ENCODE assay signal across 30 cellular contexts in the genomic region with DNA sequence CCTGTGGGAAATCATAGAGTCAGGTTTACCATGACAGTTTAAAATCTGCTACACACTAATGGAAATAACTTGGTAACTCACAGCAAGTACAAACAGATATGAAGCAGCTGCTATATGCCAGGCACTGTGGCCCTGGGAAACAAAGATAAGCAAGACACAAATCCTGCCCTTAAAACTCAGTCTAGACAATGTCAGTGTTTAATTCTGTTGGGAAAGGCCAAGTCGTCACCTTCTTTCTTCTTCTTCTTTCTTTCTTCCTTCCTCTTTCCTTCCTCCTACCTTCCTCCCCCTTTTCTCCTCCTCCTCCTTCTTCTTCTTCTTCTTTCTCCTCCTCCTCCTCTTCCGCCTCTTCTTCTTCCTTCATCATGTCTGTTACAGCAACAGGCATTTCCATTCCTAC. TPM values are rescaled to one million over a fixed set of nuclear protein-coding genes. Genes with fewer than 3 reads are reported as not detected.
DNase-seq lines count a peak whose midpoint lies in the region; ATAC-seq and TF ChIP-seq lines count a peak whose summit lies in the region.
"Had no signal": no experiment of that assay in that cellular context is flagged by ENCODE, and none has a peak within 500 bp of the region (broad histone marks: within the 10 kb centered on the region; RNA-seq: fewer than 3 reads in every experiment).

No MANE protein-coding gene starts in this region.

- no peak for TF ChIP-seq CTCF in GM12865 (IDR thresholded peaks at IDR 0.05; ENCODE audit: insufficient read depth, low read depth, low read length, missing control alignments)
- TF ChIP-seq CTCF in OCI-LY7 (conservative IDR thresholded peaks at IDR 0.05; ENCODE audit: low read length) = no peak
- TF ChIP-seq CTCF in dorsolateral prefrontal cortex (IDR thresholded peaks at IDR 0.05 in 54 of 56, conservative IDR thresholded peaks at IDR 0.05 in 2 of 56; ENCODE audit: low read depth in 1 of 56, partially characterized antibody in 56 of 56) = no peak
- no peak for TF ChIP-seq CTCF in neutrophil (IDR thresholded peaks at IDR 0.05)

- peaks cover 36% of the 10 kb centered on the region for H3K79me2 ChIP-seq in OCI-LY7 (ENCODE audit: insufficient read depth, low read depth, low read length)

- CTCF ChIA-PET in OCI-LY7 (lab: Charles Lee; ENCODE audit: unreplicated experiment) = no interaction called here

- intact Hi-C loops in OCI-LY7 (cut with micrococcal nuclease; ENCODE audit: unreplicated experiment) = no loop called here
- intact Hi-C loops in dorsolateral prefrontal cortex (cut with DNase I) = loop anchor here in 1 of 2 donors (2.0 kb wide), 1 partner anchor 73 kb away; the partner anchor contains the start of gene CNRIP1

- H3K27ac ChIP-seq in OCI-LY7 (ENCODE audit: low read depth, low read length, poor library complexity, severe bottlenecking) (no peak overlapping the region), dorsolateral prefrontal cortex (peak overlapping the region in 34 of 59 donors; percentile 19 to 85 (median 61)), neutrophil (peak overlapping the region; percentile 94)
- H3K27ac ChIP-seq: KMS-11, SJCRH30, testis, vagina had no signal

- no peaks in the 10 kb centered on the region for H3K9me3 ChIP-seq in OCI-LY7 (ENCODE audit: low read length)
- no peaks in the 10 kb centered on the region for H3K9me3 ChIP-seq in neutrophil
- H3K9me3 ChIP-seq: SJCRH30, testis, vagina had no signal

- no peaks in the 10 kb centered on the region for H4K20me1 ChIP-seq in OCI-LY7 (ENCODE audit: insufficient read depth, low read length)

- H3K4me2 ChIP-seq in OCI-LY7 (ENCODE audit: low read length) = peak overlapping the region; percentile 69
- H3K4me2 ChIP-seq: KMS-11 had no signal

- H3K9me2 ChIP-seq in OCI-LY7 (ENCODE audit: insufficient read depth, low read length) = no peaks in the 10 kb centered on the region

- H3K4me3 ChIP-seq in GM12865 (ENCODE audit: low read depth, low read length) (peak overlapping the region; percentile 74), OCI-LY7 (ENCODE audit: low read depth, low read length, poor library complexity, severe bottlenecking) (peak overlapping the region; percentile 63), dorsolateral prefrontal cortex (no peak overlapping the region), neutrophil (ENCODE audit: low read depth in 1 of 2, low read length in 1 of 2) (peak overlapping the region in 1 of 2 experiments; percentile 42)
- H3K4me3 ChIP-seq: SJCRH30, testis, vagina had no signal

- H3K4me1 ChIP-seq in OCI-LY7 (ENCODE audit: insufficient read depth, low read length, poor library complexity, severe bottlenecking) (peaks cover 57% of the 10 kb centered on the region), neutrophil (ENCODE audit: control insufficient read depth in 1 of 2, insufficient read depth in 1 of 2, low read depth in 1 of 2, low read length in 1 of 2) (peaks cover 56 to 58% of the 10 kb centered on the region in 2 experiments)
- H3K4me1 ChIP-seq: SJCRH30 had no signal

- POLR2A ChIA-PET in OCI-LY7 (lab: Charles Lee) = interaction anchor here (0.6 to 1.2 kb wide), 2 partner anchors 8 to 19 kb away, joined by 3 to 8 read pairs; no protein-coding TSS in a partner anchor

- H3K36me3 ChIP-seq in OCI-LY7 (ENCODE audit: insufficient read depth, low read length) (peaks cover 86% of the 10 kb centered on the region), neutrophil (peaks cover 98% of the 10 kb centered on the region)
- H3K36me3 ChIP-seq: SJCRH30, vagina had no signal

- H3K27me3 ChIP-seq in dorsolateral prefrontal cortex (no peaks in the 10 kb centered on the region), neutrophil (no peaks in the 10 kb centered on the region)
- H3K27me3 ChIP-seq: testis, vagina had no signal

- no peak overlapping the region for H2AFZ ChIP-seq in OCI-LY7 (ENCODE audit: low read length)

- no peak for ATAC-seq in GM19023 (IDR thresholded peaks at IDR 0.05; ENCODE audit: unreplicated experiment)
- no peak for ATAC-seq in left lobe of liver
- ATAC-seq: Panc1 had no signal

- no peak for DNase-seq in GM12865 (ENCODE audit: low read depth)
- no peak for DNase-seq in OCI-LY7 (ENCODE audit: low spot score)
- no peak for DNase-seq in dorsolateral prefrontal cortex
- no peak for DNase-seq in AML-193 (lab: John Stamatoyannopoulos, UW)
- no peak for DNase-seq in left lobe of liver (ENCODE audit: low spot score)
- no peak for DNase-seq in activated naive CD4-positive, alpha-beta T cell (lab: John Stamatoyannopoulos, UW)
- DNase-seq: activated CD4-positive, alpha-beta memory T cell treated with anti-CD3 and anti-CD28 coated beads for 36 hours; activated CD4-positive, CD25-positive, alpha-beta regulatory T cell treated with anti-CD3 and anti-CD28 coated beads, Interleukin-2, amount 50 U/mL, for 72 hours; activated CD8-positive, alpha-beta memory T cell treated with anti-CD3 and anti-CD28 coated beads, Interleukin-2, amount 50 U/mL, for 4 hours; activated naive CD4-positive, alpha-beta T cell treated with anti-CD3 and anti-CD28 coated beads, Interleukin-2, amount 50 U/mL, for 16 hours; amniotic stem cell; CD4-positive, alpha-beta memory T cell; DMS 273 treated with DMSO at 0.1 percent for 48 hours; effector memory CD4-positive, alpha-beta T cell; EL; foreskin fibroblast; head of caudate nucleus; kidney glomerular epithelial cell; NCI-H187; NCI-H2171 treated with DMSO at 0.1 percent for 48 hours; SJCRH30; stimulated activated CD4-positive, alpha-beta T cell treated with anti-CD3 and anti-CD28 coated beads, Interleukin-4, amount 100 ng/mL, for 4 hours; stimulated activated naive CD4-positive, alpha-beta T cell; testis had no signal

- BruUV-seq in OCI-LY7 (replicated peaks; lab: Mats Ljungman, UMichigan) = no TSS peak

RNA-seq across cellular contexts. Expression of gene PLEK, which starts 26.8 kb away (rescaled TPM):
- total RNA-seq in OCI-LY7 (2014; rRNA removed; shearing (Covaris generic)) = 20.8 and 27.3 TPM in 2 replicates
- total RNA-seq in OCI-LY7 (2022) = 80.6 and 88.7 TPM in 2 replicates
- 10 to 100 TPM in 3 of 120 experiments, 1 to 10 TPM in 116, under 1 TPM in 1; 0.60 to 11.5 (median 3.4) TPM for total RNA-seq in dorsolateral prefrontal cortex
- 2.9 TPM for total RNA-seq in left lobe of liver
- total RNA-seq: HT1080, SJCRH30 had no signal

Comparison
In these comparisons a context has a peak if more than half of its experiments do, and no peak if none do; other contexts are left out.
1. H3K4me3 ChIP-seq: peak in GM12865 (single experiment) and OCI-LY7 (single experiment); none in dorsolateral prefrontal cortex (0 of 59).